In the genomic region with DNA sequence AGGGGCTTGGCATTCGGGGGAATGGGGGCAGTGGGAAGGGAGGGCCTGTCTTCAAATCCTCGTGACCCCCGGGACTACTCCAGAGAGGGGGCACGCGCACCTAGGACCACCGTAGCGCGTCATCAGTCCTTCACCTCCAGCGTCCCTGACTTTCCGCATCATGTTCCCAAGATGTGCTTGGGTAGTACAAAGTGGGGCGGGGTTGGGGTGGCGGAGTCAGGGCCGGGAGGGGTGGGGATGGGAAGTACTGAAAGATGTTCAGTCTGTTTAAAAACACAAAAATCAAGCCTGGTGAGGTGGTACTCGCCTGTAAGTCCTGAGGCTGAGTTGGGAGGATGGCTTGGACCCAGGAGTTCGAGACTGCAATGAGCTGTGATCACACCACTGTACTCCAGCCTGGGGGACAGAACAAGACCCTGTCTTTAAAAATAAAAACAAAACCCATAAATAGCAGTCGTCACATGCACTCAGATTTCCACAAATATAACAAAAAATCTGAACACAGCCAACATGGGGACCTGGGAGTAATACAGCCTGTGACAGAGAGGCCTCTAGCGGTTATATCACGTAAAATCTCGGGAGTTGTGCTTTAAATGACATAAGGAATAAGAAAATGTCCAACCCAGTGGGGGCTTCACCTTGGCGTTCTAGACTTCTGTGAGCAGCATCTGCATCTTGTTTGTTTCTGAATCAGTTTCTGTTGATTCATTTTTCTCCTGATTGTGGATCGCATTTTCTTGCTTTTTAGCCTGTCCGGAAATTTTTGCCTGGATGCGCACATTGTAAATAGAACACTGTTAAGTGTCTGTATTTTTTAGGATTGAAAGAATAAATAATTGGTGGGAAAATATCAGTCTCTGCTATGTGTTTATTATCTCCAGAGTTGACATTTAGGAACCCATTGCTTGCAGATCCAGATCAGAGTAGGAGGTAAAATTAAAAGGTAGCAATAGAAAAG, we compare ENCODE assay signal across 8 cellular contexts. TPM values are rescaled to one million over a fixed set of nuclear protein-coding genes. Genes with fewer than 3 reads are reported as not detected.
DNase-seq lines count a peak whose midpoint lies in the region; ATAC-seq and TF ChIP-seq lines count a peak whose summit lies in the region.

No MANE protein-coding gene starts in this region.

- H3K4me1 Mint-ChIP-seq in CD8-positive, alpha-beta T cell (ENCODE audit: low read depth) = peaks cover 11% of the 10 kb centered on the region
- peaks cover 7% of the 10 kb centered on the region for H3K4me1 Mint-ChIP-seq in activated CD8-positive, alpha-beta T cell treated with anti-CD3 and anti-CD28 coated beads for 36 hours (ENCODE audit: low read depth)
- peaks cover 0 to 21% (median 10%) of the 10 kb centered on the region in 7 donors for H3K4me1 Mint-ChIP-seq in naive thymus-derived CD4-positive, alpha-beta T cell

- H3K4me2 ChIP-seq in HCT116 (ENCODE audit: low read length) = peak overlapping the region; percentile 100

- RAD21 ChIA-PET in HCT116 (lab: Charles Lee; ENCODE audit: low non-redundant PET in 1 of 2, low total read pairs in 2 of 2, uncharacterized antibody in 2 of 2, unreplicated experiment in 2 of 2) = interaction anchor here in 1 of 2 experiments (1.8 kb wide), 1 partner anchor 24 kb away, joined by 5 read pairs; no protein-coding TSS in a partner anchor

- H3K9me3 ChIP-seq in CD8-positive, alpha-beta T cell (ENCODE audit: low read length) = no peaks in the 10 kb centered on the region
- H3K9me3 ChIP-seq in HCT116 (ENCODE audit: control insufficient read depth in 1 of 2, insufficient read depth in 1 of 2, low read depth in 1 of 2, low read length in 2 of 2) = no peaks in the 10 kb centered on the region
- H3K9me3 ChIP-seq in naive thymus-derived CD4-positive, alpha-beta T cell (ENCODE audit: control insufficient read depth in 2 of 3, low read length in 3 of 3) = no peaks in the 10 kb centered on the region

- peak in 6 of 7 experiments; percentile 3 to 51 (median 24) for DNase-seq in CD8-positive, alpha-beta T cell
- no peak for DNase-seq in HCT116 (ENCODE audit: low read depth, low spot score)
- DNase-seq in NCI-H524 (lab: John Stamatoyannopoulos, UW) = peak; percentile 57 to 81
- DNase-seq in activated CD8-positive, alpha-beta T cell treated with anti-CD3 and anti-CD28 coated beads for 36 hours = peak; percentile 51
- peak; percentile 81 for DNase-seq in fibroblast of pulmonary artery (ENCODE audit: low read depth)
- peak in 7 of 9 donors; percentile 32 to 59 (median 52) for DNase-seq in naive thymus-derived CD4-positive, alpha-beta T cell

- TF ChIP-seq CTCF in CD8-positive, alpha-beta T cell (IDR thresholded peaks at IDR 0.05) = peak; percentile 66
- peak; percentile 67 to 80 (median 79) for TF ChIP-seq CTCF in HCT116 (IDR thresholded peaks at IDR 0.05 in 2 of 3, conservative IDR thresholded peaks at IDR 0.05 in 1 of 3; ENCODE audit: borderline replicate concordance in 1 of 3, insufficient read depth in 1 of 3, low read depth in 2 of 3, low read length in 2 of 3)
- TF ChIP-seq CTCF in activated CD8-positive, alpha-beta T cell treated with anti-CD3 and anti-CD28 coated beads for 36 hours (IDR thresholded peaks at IDR 0.05) = peak; percentile 73
- peak; percentile 81 for TF ChIP-seq CTCF in fibroblast of pulmonary artery (IDR thresholded peaks at IDR 0.05; ENCODE audit: low read length, missing control alignments)

- no peaks in the 10 kb centered on the region for H4K20me1 ChIP-seq in HCT116 (ENCODE audit: insufficient read depth)

- H3K79me2 ChIP-seq in HCT116 (ENCODE audit: insufficient read depth, low read length) = peaks cover 20% of the 10 kb centered on the region

- H3K9me2 ChIP-seq in HCT116 (ENCODE audit: insufficient read depth) = no peaks in the 10 kb centered on the region

- H3K4me3 Mint-ChIP-seq in CD8-positive, alpha-beta T cell = peak overlapping the region; percentile 75
- peak overlapping the region; percentile 46 for H3K4me3 Mint-ChIP-seq in activated CD8-positive, alpha-beta T cell treated with anti-CD3 and anti-CD28 coated beads for 36 hours
- H3K4me3 Mint-ChIP-seq in naive thymus-derived CD4-positive, alpha-beta T cell = peak overlapping the region; percentile 61 to 83 (median 78)

- peak overlapping the region; percentile 81 for H3K9ac ChIP-seq in HCT116 (ENCODE audit: low read length)

- H3K27ac ChIP-seq in CD8-positive, alpha-beta T cell (ENCODE audit: low read depth, low read length) = no peak overlapping the region
- peak overlapping the region; percentile 90 for H3K27ac ChIP-seq in HCT116 (ENCODE audit: low read depth, low read length)
- H3K27ac ChIP-seq in naive thymus-derived CD4-positive, alpha-beta T cell (ENCODE audit: low read depth, low read length) = peak overlapping the region; percentile 62

- peak overlapping the region; percentile 50 for H2AFZ ChIP-seq in HCT116 (ENCODE audit: low read depth, low read length, poor library complexity, severe bottlenecking)

- peak; percentile 85 for TF ChIP-seq RAD21 in HCT116 (IDR thresholded peaks at IDR 0.05; ENCODE audit: low read depth)

- H3K9me3 Mint-ChIP-seq in CD8-positive, alpha-beta T cell = no peaks in the 10 kb centered on the region
- no peaks in the 10 kb centered on the region for H3K9me3 Mint-ChIP-seq in activated CD8-positive, alpha-beta T cell treated with anti-CD3 and anti-CD28 coated beads for 36 hours
- peaks cover 0 to 1% (median 0%) of the 10 kb centered on the region in 11 donors for H3K9me3 Mint-ChIP-seq in naive thymus-derived CD4-positive, alpha-beta T cell

- H3K36me3 ChIP-seq in CD8-positive, alpha-beta T cell (ENCODE audit: insufficient read depth, low read length) = no peaks in the 10 kb centered on the region
- H3K36me3 ChIP-seq in HCT116 (ENCODE audit: control insufficient read depth in 1 of 2, insufficient read depth in 2 of 2, low read length in 2 of 2) = no peaks in the 10 kb centered on the region
- H3K36me3 ChIP-seq in naive thymus-derived CD4-positive, alpha-beta T cell (ENCODE audit: control insufficient read depth in 2 of 3, insufficient read depth in 3 of 3, low read length in 3 of 3) = no peaks in the 10 kb centered on the region

- intact Hi-C loops in CD8-positive, alpha-beta T cell (cut with DNase I, micrococcal nuclease) = loop anchor here (1.0 to 10.0 kb wide), 10 partner anchors 30 to 320 kb away; a partner anchor contains a TSS
- intact Hi-C loops in HCT116 (cut with micrococcal nuclease) = loop anchor here (1.0 to 2.0 kb wide), 4 partner anchors 24 to 62 kb away; no protein-coding TSS in a partner anchor
- intact Hi-C loops in activated CD8-positive, alpha-beta T cell treated with anti-CD3 and anti-CD28 coated beads for 36 hours (cut with micrococcal nuclease) = loop anchor here (5.0 kb wide), 1 partner anchor 152 kb away; no protein-coding TSS in a partner anchor
- intact Hi-C loops in naive thymus-derived CD4-positive, alpha-beta T cell (cut with micrococcal nuclease) = loop anchor here (1.0 to 10.0 kb wide), 19 partner anchors 25 to 1588 kb away; a partner anchor contains a TSS

- POLR2A ChIA-PET in CD8-positive, alpha-beta T cell (lab: Charles Lee) = no interaction called here
- POLR2A ChIA-PET in HCT116 (lab: Charles Lee) = no interaction called here
- POLR2A ChIA-PET in activated CD8-positive, alpha-beta T cell treated with anti-CD3 and anti-CD28 coated beads for 36 hours (lab: Charles Lee) = no interaction called here
- POLR2A ChIA-PET in naive thymus-derived CD4-positive, alpha-beta T cell (lab: Charles Lee) = interaction anchor here (1.0 to 1.5 kb wide), 2 partner anchors 148 to 802 kb away, joined by 3 read pairs; no protein-coding TSS in a partner anchor

- peaks cover 28% of the 10 kb centered on the region for H3K27me3 Mint-ChIP-seq in CD8-positive, alpha-beta T cell (ENCODE audit: low read depth)
- peaks cover 18% of the 10 kb centered on the region for H3K27me3 Mint-ChIP-seq in activated CD8-positive, alpha-beta T cell treated with anti-CD3 and anti-CD28 coated beads for 36 hours
- peaks cover 4 to 47% (median 12%) of the 10 kb centered on the region in 5 donors for H3K27me3 Mint-ChIP-seq in naive thymus-derived CD4-positive, alpha-beta T cell

- no peak overlapping the region for H3K27ac Mint-ChIP-seq in CD8-positive, alpha-beta T cell
- H3K27ac Mint-ChIP-seq in activated CD8-positive, alpha-beta T cell treated with anti-CD3 and anti-CD28 coated beads for 36 hours = no peak overlapping the region
- H3K27ac Mint-ChIP-seq in naive thymus-derived CD4-positive, alpha-beta T cell = peak overlapping the region in 6 of 9 donors; percentile 24 to 82 (median 48)

- peaks cover 7% of the 10 kb centered on the region for H3K4me1 ChIP-seq in CD8-positive, alpha-beta T cell (ENCODE audit: insufficient read depth, low read length)
- peaks cover 8 to 44% of the 10 kb centered on the region in 2 experiments; a peak in 3 of 4 replicates for H3K4me1 ChIP-seq in HCT116 (ENCODE audit: control insufficient read depth in 1 of 2, insufficient read depth in 2 of 2, low read length in 2 of 2)
- peaks cover 6 to 10% of the 10 kb centered on the region in 2 donors for H3K4me1 ChIP-seq in naive thymus-derived CD4-positive, alpha-beta T cell (ENCODE audit: control insufficient read depth in 2 of 2, insufficient read depth in 2 of 2, low read length in 2 of 2)

- peaks cover 4% of the 10 kb centered on the region for H3K27me3 ChIP-seq in CD8-positive, alpha-beta T cell (ENCODE audit: insufficient read depth, low read length)
- H3K27me3 ChIP-seq in HCT116 (ENCODE audit: insufficient read depth, low read length) = no peaks in the 10 kb centered on the region
- no peaks in the 10 kb centered on the region for H3K27me3 ChIP-seq in naive thymus-derived CD4-positive, alpha-beta T cell (ENCODE audit: control insufficient read depth in 2 of 2, insufficient read depth in 2 of 2, low read length in 2 of 2)

- peak; percentile 29 for ATAC-seq in CD8-positive, alpha-beta T cell
- peak; percentile 23 for ATAC-seq in HCT116
- peak; percentile 17 for ATAC-seq in activated CD8-positive, alpha-beta T cell treated with anti-CD3 and anti-CD28 coated beads for 36 hours
- peak; percentile 44 for ATAC-seq in naive thymus-derived CD4-positive, alpha-beta T cell
- no peak for ATAC-seq in GM21360 (IDR thresholded peaks at IDR 0.05; ENCODE audit: unreplicated experiment)
- ATAC-seq in HG03442 (IDR thresholded peaks at IDR 0.05; ENCODE audit: unreplicated experiment) = no peak

- CTCF ChIA-PET in CD8-positive, alpha-beta T cell (lab: Charles Lee) = interaction anchor here (0.6 to 2.6 kb wide), 8 partner anchors 13 to 523 kb away, joined by 3 to 8 read pairs (median 4); no protein-coding TSS in a partner anchor
- CTCF ChIA-PET in HCT116 (lab: Charles Lee) = interaction anchor here (1.5 kb wide), 1 partner anchor 24 kb away, joined by 5 read pairs; no protein-coding TSS in a partner anchor
- CTCF ChIA-PET in activated CD8-positive, alpha-beta T cell treated with anti-CD3 and anti-CD28 coated beads for 36 hours (lab: Charles Lee) = interaction anchor here (0.6 to 2.5 kb wide), 12 partner anchors 8 to 1147 kb away, joined by 3 to 11 read pairs (median 4); no protein-coding TSS in a partner anchor
- CTCF ChIA-PET in naive thymus-derived CD4-positive, alpha-beta T cell (lab: Charles Lee) = interaction anchor here (0.7 to 2.5 kb wide), 6 partner anchors 20 to 131 kb away, joined by 3 to 11 read pairs (median 6); no protein-coding TSS in a partner anchor

- no TSS peak for BruUV-seq in HCT116 (replicated peaks; lab: Mats Ljungman, UMichigan)

- peak overlapping the region; percentile 60 for H3K4me3 ChIP-seq in CD8-positive, alpha-beta T cell (ENCODE audit: low read depth, low read length)
- H3K4me3 ChIP-seq in HCT116 (replicated peaks in 1 of 2; ENCODE audit: low read depth in 1 of 2, low read length in 2 of 2) (peak overlapping the region; percentile 46 to 71), fibroblast of pulmonary artery (replicated peaks; ENCODE audit: low read depth, low read length) (peak overlapping the region; percentile 66)
- H3K4me3 ChIP-seq in naive thymus-derived CD4-positive, alpha-beta T cell (ENCODE audit: low read length) = peak overlapping the region; percentile 60

- TF ChIP-seq POLR2A in HCT116 (IDR thresholded peaks at IDR 0.05; ENCODE audit: borderline replicate concordance, extremely low read depth, insufficient read depth, insufficient read length) = no peak

- no peaks in the 10 kb centered on the region for H3K36me3 Mint-ChIP-seq in CD8-positive, alpha-beta T cell
- H3K36me3 Mint-ChIP-seq in activated CD8-positive, alpha-beta T cell treated with anti-CD3 and anti-CD28 coated beads for 36 hours (ENCODE audit: low read depth) = no peaks in the 10 kb centered on the region
- no peaks in the 10 kb centered on the region for H3K36me3 Mint-ChIP-seq in naive thymus-derived CD4-positive, alpha-beta T cell

RNA-seq across cellular contexts. Expression of a gene that starts 0.7 kb away (rescaled TPM):
- under 1 TPM in 1 of 2 experiments, not detected in 1; 0.17 TPM for total RNA-seq in CD8-positive, alpha-beta T cell
- total RNA-seq in HCT116 (2021; ENCODE audit: unreplicated experiment) = 27.8 TPM
- polyA plus RNA-seq in HCT116 (2012) = 14.6 and 14.8 TPM in 2 replicates
- total RNA-seq in activated CD8-positive, alpha-beta T cell treated with anti-CD3 and anti-CD28 coated beads for 36 hours = 1 to 10 TPM; 1.9 TPM
- total RNA-seq in naive thymus-derived CD4-positive, alpha-beta T cell = 1 to 10 TPM in 4 of 5 experiments, under 1 TPM in 1; 0.88 to 3.7 (median 2.8) TPM
- 1 to 10 TPM in 1 of 2 donors, under 1 TPM in 1; 0.76 to 1.5 TPM for polyA plus RNA-seq in naive thymus-derived CD4-positive, alpha-beta T cell

RNA-seq across cellular contexts. Expression of a gene that starts 33.1 kb away (rescaled TPM):
- not detected for total RNA-seq in CD8-positive, alpha-beta T cell
- 3.9 TPM for total RNA-seq in HCT116 (2021; ENCODE audit: unreplicated experiment)
- 2.0 and 3.5 TPM in 2 replicates for polyA plus RNA-seq in HCT116 (2012)
- not detected for total RNA-seq in activated CD8-positive, alpha-beta T cell treated with anti-CD3 and anti-CD28 coated beads for 36 hours
- total RNA-seq in naive thymus-derived CD4-positive, alpha-beta T cell = not detected
- polyA plus RNA-seq in naive thymus-derived CD4-positive, alpha-beta T cell = not detected

RNA-seq across cellular contexts. Expression of a gene that starts 58.1 kb away (rescaled TPM):
- total RNA-seq in CD8-positive, alpha-beta T cell = not detected
- total RNA-seq in HCT116 (2021; ENCODE audit: unreplicated experiment) = 0.37 TPM
- 1.3 and 1.5 TPM in 2 replicates for polyA plus RNA-seq in HCT116 (2012)
- not detected for total RNA-seq in activated CD8-positive, alpha-beta T cell treated with anti-CD3 and anti-CD28 coated beads for 36 hours
- not detected for total RNA-seq in naive thymus-derived CD4-positive, alpha-beta T cell
- polyA plus RNA-seq in naive thymus-derived CD4-positive, alpha-beta T cell = not detected

Comparison
In these comparisons a context has a peak if more than half of its experiments do, and no peak if none do; other contexts are left out.
1. ATAC-seq: peak in CD8-positive, alpha-beta T cell (single experiment), HCT116 (single experiment), activated CD8-positive, alpha-beta T cell treated with anti-CD3 and anti-CD28 coated beads for 36 hours (single experiment) and naive thymus-derived CD4-positive, alpha-beta T cell (single experiment); none in GM21360 (single experiment) and HG03442 (single experiment).
2. H3K27ac Mint-ChIP-seq: peak in naive thymus-derived CD4-positive, alpha-beta T cell (6 of 9); none in CD8-positive, alpha-beta T cell (single experiment) and activated CD8-positive, alpha-beta T cell treated with anti-CD3 and anti-CD28 coated beads for 36 hours (single experiment).
3. Peak in every context shown above with its lines, with median percentiles within 50 percentile points of each other: H3K4me3 ChIP-seq, H3K4me3 Mint-ChIP-seq and CTCF ChIP-seq.